15 cellular contexts compared by ENCODE assay signal in genomic region chr5:124927735-124928134, GRCh38.
DNase-seq lines count a peak whose midpoint lies in the region; ATAC-seq, FAIRE-seq and TF ChIP-seq lines count a peak whose summit lies in the region.
"Had no signal": no experiment of that assay in that cellular context is flagged by ENCODE, and none has a peak within 500 bp of the region (broad histone marks: within the 10 kb centered on the region; RNA-seq: fewer than 3 reads in every experiment).

No MANE protein-coding gene starts in this region.

- H3K9me3 ChIP-seq in RWPE2 (ENCODE audit: severe bottlenecking): no peaks in the 10 kb centered on the region
- H3K9me3 ChIP-seq: left lung, Peyer's patch had no signal

- H3K27me3 ChIP-seq in RWPE2 (ENCODE audit: insufficient read depth, poor library complexity, severe bottlenecking): no peaks in the 10 kb centered on the region
- H3K27me3 ChIP-seq: left lung, Peyer's patch had no signal

- TF ChIP-seq CTCF in RWPE2 (IDR thresholded peaks at IDR 0.05; ENCODE audit: poor library complexity, severe bottlenecking): no peak

- H3K4me1 ChIP-seq in RWPE2 (ENCODE audit: insufficient read depth, poor library complexity, severe bottlenecking): no peaks in the 10 kb centered on the region

- H3K36me3 ChIP-seq in RWPE2 (ENCODE audit: low read depth): no peaks in the 10 kb centered on the region
- H3K36me3 ChIP-seq: left lung, Peyer's patch had no signal

- H3K27ac ChIP-seq in RWPE2 (ENCODE audit: poor library complexity, severe bottlenecking): no peak overlapping the region
- H3K27ac ChIP-seq: left lung, Peyer's patch had no signal

- TF ChIP-seq POLR2A in GM12891 (IDR thresholded peaks at IDR 0.05; ENCODE audit: low read depth, low read length): no peak

- FAIRE-seq in GM12891 (lab: Jason Lieb, UNC): no peak

- no peak overlapping the region for H3K4me3 ChIP-seq in RWPE2 (ENCODE audit: severe bottlenecking)
- H3K4me3 ChIP-seq: left lung, Peyer's patch had no signal

- DNase-seq in HCEC 1CT: peak; percentile 55
- no peak for DNase-seq in RWPE2 (ENCODE audit: low spot score)
- peak; percentile 53 for DNase-seq in pulmonary artery endothelial cell (ENCODE audit: low read depth, low spot score)
- DNase-seq in GM12891 (ENCODE audit: insufficient read length, low spot score): no peak
- DNase-seq in KG1 (lab: John Stamatoyannopoulos, UW): no peak
- DNase-seq in occipital lobe (lab: John Stamatoyannopoulos, UW): no peak
- DNase-seq: activated CD4-positive, CD25-positive, alpha-beta regulatory T cell treated with anti-CD3 and anti-CD28 coated beads, Interleukin-2, amount 50 U/mL, for 72 hours; activated gamma-delta T cell treated with Interleukin-2 at 50 U/mL for 16 hours; anterior cingulate cortex; left lung; NCI-H1930; NCI-H524 treated with DMSO at 0.1 percent for 48 hours; Peyer's patch; stimulated activated CD4-positive, alpha-beta T cell treated with anti-CD3 and anti-CD28 coated beads, Interleukin-15, amount 100 ng/mL, for 24 hours had no signal

- ATAC-seq in RWPE2 (ENCODE audit: low read depth): peak; percentile 77
- ATAC-seq in esophagus mucosa: peak; percentile 25
- ATAC-seq: left lung had no signal

TF ChIP-seq in GM12891, 5 proteins besides CTCF, POLR2A, EP300 and RAD21:
- TF ChIP-seq POU2F2 (IDR thresholded peaks at IDR 0.05; ENCODE audit: low read depth, low read length): no peak
- TF ChIP-seq POLR2AphosphoS5 (IDR thresholded peaks at IDR 0.05; ENCODE audit: low read depth, low read length): no peak
- no peak for TF ChIP-seq PAX5 (IDR thresholded peaks at IDR 0.05; ENCODE audit: insufficient read depth, low read length, severe bottlenecking)

Comparison
In these comparisons a context has a peak if more than half of its experiments do, and no peak if none do; other contexts are left out.
1. DNase-seq: peak in HCEC 1CT (single experiment) and pulmonary artery endothelial cell (single experiment); none in RWPE2 (single experiment), GM12891 (single experiment), KG1 (single experiment) and occipital lobe (single experiment).